ENCODE assay signal across 29 cellular contexts in genomic region chr3:73280751-73281150, GRCh38.
DNase-seq lines count a peak whose midpoint lies in the region; ATAC-seq, FAIRE-seq and TF ChIP-seq lines count a peak whose summit lies in the region.
"Had no signal": no experiment of that assay in that cellular context is flagged by ENCODE, and none has a peak within 500 bp of the region (broad histone marks: within the 10 kb centered on the region; RNA-seq: fewer than 3 reads in every experiment).

No MANE protein-coding gene starts in this region.

- H3K4me1 ChIP-seq in GM23338 (ENCODE audit: insufficient read depth) = no peaks in the 10 kb centered on the region
- H3K4me1 ChIP-seq in neuronal stem cell (ENCODE audit: control insufficient read depth in 2 of 2, insufficient read depth in 1 of 2, low read depth in 1 of 2, low read length in 2 of 2) = peaks cover 0 to 7% of the 10 kb centered on the region in 2 donors
- H3K4me1 ChIP-seq: BE2C, BLaER1 had no signal

- 0 out of 2 replicates have a peak overlapping the region, but pooled peaks have one; percentile 52 for H2AFZ ChIP-seq in GM23338
- no peak overlapping the region for H2AFZ ChIP-seq in neuronal stem cell (ENCODE audit: low read length)

- H3K79me1 ChIP-seq in neuronal stem cell (ENCODE audit: low read depth, low read length) = no peaks in the 10 kb centered on the region

- no peak overlapping the region for H3K23ac ChIP-seq in neuronal stem cell (ENCODE audit: low read depth, low read length, poor library complexity)

- H3K4me3 ChIP-seq in GM23338 = no peak overlapping the region
- H3K4me3 ChIP-seq in neuronal stem cell (ENCODE audit: low read length in 2 of 2) = no peak overlapping the region
- H3K4me3 ChIP-seq: BLaER1, GM12878 had no signal

- H3K27me3 Mint-ChIP-seq in GM23338 (ENCODE audit: insufficient read depth, low read depth, poor library complexity) = no peaks in the 10 kb centered on the region
- H3K27me3 Mint-ChIP-seq in stimulated activated naive B cell treated with anti-CD40 and anti-IgM and Interleukin-4, amounts not matched to agents 10 μg/mL and 1 μg/mL and 100 μg/mL, for 72 hours = no peaks in the 10 kb centered on the region

- H4K20me1 ChIP-seq in GM23338 (replicated peaks; ENCODE audit: insufficient read depth) = no peaks in the 10 kb centered on the region
- H4K20me1 ChIP-seq: BLaER1 had no signal

- H2BK120ac ChIP-seq in neuronal stem cell (ENCODE audit: low read depth, low read length) = no peak overlapping the region

- TF ChIP-seq CTCF in GM23338 (conservative IDR thresholded peaks at IDR 0.05; ENCODE audit: low read depth in 2 of 2) = no peak

- ATAC-seq in GM23338 (no peak), GM18502 (IDR thresholded peaks at IDR 0.05; ENCODE audit: poor library complexity, unreplicated experiment) (no peak)
- no peak for ATAC-seq in stimulated activated naive B cell treated with anti-CD40 and anti-IgM and Interleukin-4, amounts not matched to agents 10 μg/mL and 1 μg/mL and 100 μg/mL, for 72 hours (replicated peaks)
- ATAC-seq: GM12878 had no signal

- no peak overlapping the region for H3K9ac ChIP-seq in neuronal stem cell (ENCODE audit: low read depth, low read length, poor library complexity)
- H3K9ac ChIP-seq: BLaER1 had no signal

- no peak overlapping the region for H2BK15ac ChIP-seq in neuronal stem cell (ENCODE audit: low read length)

- H2BK5ac ChIP-seq in neuronal stem cell (ENCODE audit: low read length) = no peak overlapping the region

- no peaks in the 10 kb centered on the region for H3F3A ChIP-seq in GM23338 (replicated peaks; ENCODE audit: low read depth)

- H3K9me2 ChIP-seq in GM23338 (ENCODE audit: insufficient read depth) = no peaks in the 10 kb centered on the region

- no peaks in the 10 kb centered on the region for H3K36me3 Mint-ChIP-seq in GM23338 (ENCODE audit: low read depth)
- no peaks in the 10 kb centered on the region for H3K36me3 Mint-ChIP-seq in stimulated activated naive B cell treated with anti-CD40 and anti-IgM and Interleukin-4, amounts not matched to agents 10 μg/mL and 1 μg/mL and 100 μg/mL, for 72 hours
- H3K36me3 Mint-ChIP-seq: CD14-positive monocyte; CD4-positive, alpha-beta memory T cell; CD4-positive, CD25-positive, alpha-beta regulatory T cell; CD8-positive, alpha-beta memory T cell had no signal

- H3K27ac Mint-ChIP-seq in GM23338 = no peak overlapping the region
- no peak overlapping the region for H3K27ac Mint-ChIP-seq in stimulated activated naive B cell treated with anti-CD40 and anti-IgM and Interleukin-4, amounts not matched to agents 10 μg/mL and 1 μg/mL and 100 μg/mL, for 72 hours
- H3K27ac Mint-ChIP-seq: CD14-positive monocyte; CD4-positive, alpha-beta memory T cell; CD4-positive, CD25-positive, alpha-beta regulatory T cell; CD8-positive, alpha-beta memory T cell had no signal

- H3K36me3 ChIP-seq in GM23338 (ENCODE audit: insufficient read depth) (no peaks in the 10 kb centered on the region), neuronal stem cell (replicated peaks in 1 of 2; ENCODE audit: control insufficient read depth in 2 of 2, insufficient read depth in 2 of 2, low read length in 2 of 2) (no peaks in the 10 kb centered on the region)
- H3K36me3 ChIP-seq: BE2C, BLaER1 had no signal

- no peak overlapping the region for H2BK12ac ChIP-seq in neuronal stem cell (ENCODE audit: low read length)

- H3K4me1 Mint-ChIP-seq in GM23338 = no peaks in the 10 kb centered on the region
- H3K4me1 Mint-ChIP-seq in stimulated activated naive B cell treated with anti-CD40 and anti-IgM and Interleukin-4, amounts not matched to agents 10 μg/mL and 1 μg/mL and 100 μg/mL, for 72 hours = no peaks in the 10 kb centered on the region
- H3K4me1 Mint-ChIP-seq: CD14-positive monocyte; CD4-positive, alpha-beta memory T cell; CD4-positive, CD25-positive, alpha-beta regulatory T cell; CD8-positive, alpha-beta memory T cell had no signal

- DNase-seq in GM23338 (ENCODE audit: low spot score) = no peak
- DNase-seq in LHCN-M2 (ENCODE audit: low read depth) = peak; percentile 24
- DNase-seq in myocyte (ENCODE audit: low read depth) = peak; percentile 74
- DNase-seq in neuronal stem cell (ENCODE audit: low spot score) = no peak
- DNase-seq in urothelium cell line (ENCODE audit: low spot score) = no peak
- DNase-seq in HK-2 (ENCODE audit: unreplicated experiment) = no peak
- DNase-seq in stimulated activated naive B cell treated with anti-CD40 and anti-IgM and Interleukin-4, amounts not matched to agents 10 μg/mL and 1 μg/mL and 100 μg/mL, for 72 hours = no peak
- DNase-seq: 8988T; ACHN; BE2C; C1 segment of cervical spinal cord; CD4-positive, alpha-beta memory T cell; CD4-positive, CD25-positive, alpha-beta regulatory T cell; CD8-positive, alpha-beta memory T cell; COR-L47; DMS 273 treated with DMSO at 0.1 percent for 48 hours; DMS153; DMS53; DMS79; DND-41; EL; GDM1 had no signal

- no peak for FAIRE-seq in urothelium cell line (lab: Jason Lieb, UNC)
- FAIRE-seq: A204.1, GM12878, GM12892, GM19239 had no signal

- no peak overlapping the region for H3K4ac ChIP-seq in neuronal stem cell (ENCODE audit: low read length)

- H3K27me3 ChIP-seq in GM23338 (ENCODE audit: insufficient read depth) (no peaks in the 10 kb centered on the region), neuronal stem cell (ENCODE audit: control insufficient read depth in 3 of 3, insufficient read depth in 3 of 3, low read depth in 1 of 3, low read length in 3 of 3) (peaks cover 0 to 12% (median 0%) of the 10 kb centered on the region in 3 experiments)
- H3K27me3 ChIP-seq: BE2C, BLaER1 had no signal

- no peaks in the 10 kb centered on the region for H3K79me2 ChIP-seq in GM23338 (replicated peaks; ENCODE audit: insufficient read depth)

- H3K4me2 ChIP-seq in GM23338 (no peak overlapping the region), neuronal stem cell (ENCODE audit: insufficient read depth, low read length, poor library complexity, severe bottlenecking) (no peak overlapping the region)
- H3K4me2 ChIP-seq: BLaER1 had no signal

- no peaks in the 10 kb centered on the region for H3K9me3 ChIP-seq in neuronal stem cell (replicated peaks in 1 of 2; ENCODE audit: control insufficient read depth in 2 of 2, insufficient read depth in 1 of 2, low read depth in 1 of 2, low read length in 2 of 2)
- H3K9me3 ChIP-seq: BE2C, BLaER1 had no signal

- H3K27ac ChIP-seq in GM23338 (ENCODE audit: low read depth) (no peak overlapping the region), neuronal stem cell (replicated peaks; ENCODE audit: low read length) (no peak overlapping the region)
- H3K27ac ChIP-seq: BLaER1 had no signal

- H4K91ac ChIP-seq in neuronal stem cell (ENCODE audit: low read depth, low read length, poor library complexity) = no peak overlapping the region

- H2AK5ac ChIP-seq in neuronal stem cell (ENCODE audit: low read depth, low read length) = no peak overlapping the region

- H3K18ac ChIP-seq in neuronal stem cell (ENCODE audit: low read length) = peak overlapping the region; percentile 51

- no CpG with 5 or more reads among the region's 5 CpGs for WGBS in neuronal stem cell (ENCODE audit: extremely low coverage in 2 of 2, insufficient read length in 2 of 2, insufficient replicate concordance in 1 of 2), 2 donors

- no peaks in the 10 kb centered on the region for H3K9me3 Mint-ChIP-seq in GM23338
- no peaks in the 10 kb centered on the region for H3K9me3 Mint-ChIP-seq in stimulated activated naive B cell treated with anti-CD40 and anti-IgM and Interleukin-4, amounts not matched to agents 10 μg/mL and 1 μg/mL and 100 μg/mL, for 72 hours
- H3K9me3 Mint-ChIP-seq: CD4-positive, alpha-beta memory T cell had no signal

- H3K4me3 Mint-ChIP-seq in GM23338 = no peak overlapping the region
- no peak overlapping the region for H3K4me3 Mint-ChIP-seq in stimulated activated naive B cell treated with anti-CD40 and anti-IgM and Interleukin-4, amounts not matched to agents 10 μg/mL and 1 μg/mL and 100 μg/mL, for 72 hours
- H3K4me3 Mint-ChIP-seq: CD14-positive monocyte; CD4-positive, alpha-beta memory T cell; CD4-positive, CD25-positive, alpha-beta regulatory T cell; CD8-positive, alpha-beta memory T cell had no signal

- no peak overlapping the region for H4K8ac ChIP-seq in neuronal stem cell (ENCODE audit: low read depth, low read length)

- no peak overlapping the region for H3K14ac ChIP-seq in neuronal stem cell (ENCODE audit: low read length)

TF ChIP-seq in GM23338, 12 proteins besides CTCF, POLR2A, EP300 and RAD21 (continues in another document):
- TF ChIP-seq EZH2phosphoT487 (IDR thresholded peaks at IDR 0.05; ENCODE audit: unreplicated experiment) = no peak
- TF ChIP-seq CREB1 (CRISPR knock-in tag; IDR thresholded peaks at IDR 0.05; ENCODE audit: low read depth) = no peak
- TF ChIP-seq POLR2AphosphoS5 (IDR thresholded peaks at IDR 0.05; ENCODE audit: low read depth) = no peak
- no peak for TF ChIP-seq JUNB (IDR thresholded peaks at IDR 0.05; ENCODE audit: unreplicated experiment)

Comparison
In these comparisons a context has a peak if more than half of its experiments do, and no peak if none do; other contexts are left out.
1. DNase-seq: peak in LHCN-M2 (single experiment) and myocyte (single experiment); none in GM23338 (single experiment), neuronal stem cell (single experiment), urothelium cell line (single experiment), HK-2 (single experiment) and stimulated activated naive B cell treated with anti-CD40 and anti-IgM and Interleukin-4, amounts not matched to agents 10 μg/mL and 1 μg/mL and 100 μg/mL, for 72 hours (single experiment).